11 cellular contexts compared by ENCODE assay signal in the genomic region with DNA sequence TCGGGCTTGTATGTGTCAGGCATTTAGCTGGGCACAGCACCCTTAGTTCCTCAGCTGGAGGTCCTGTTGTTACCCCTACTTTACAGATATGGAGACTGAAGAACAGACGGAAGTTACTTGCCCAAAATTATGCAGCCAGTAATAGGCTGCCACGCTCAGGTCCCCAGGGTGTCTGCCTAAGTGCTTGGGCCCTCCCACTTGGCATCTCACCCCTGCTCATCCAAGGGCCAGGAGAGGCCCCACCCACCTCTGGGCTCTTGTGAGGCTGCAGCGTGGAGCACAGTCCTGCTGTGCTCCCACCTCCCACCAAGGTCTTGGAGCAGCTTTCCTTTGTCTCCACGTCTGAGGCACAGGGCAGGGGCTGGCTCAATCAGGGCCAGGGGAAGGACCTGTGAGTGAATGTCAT.
A peak's percentile ranks its signal among the peaks of the same experiment; 100 is the strongest.
DNase-seq lines count a peak whose midpoint lies in the region; ATAC-seq and TF ChIP-seq lines count a peak whose summit lies in the region.
"Had no signal": no experiment of that assay in that cellular context is flagged by ENCODE, and none has a peak within 500 bp of the region (broad histone marks: within the 10 kb centered on the region; RNA-seq: fewer than 3 reads in every experiment).

No MANE protein-coding gene starts in this region.

- in situ Hi-C loops in brain microvascular endothelial cell (cut with HindIII; ENCODE audit: low pct_ligation_motif_present, low sequenced_read_pairs), result no loop called here

- TF ChIP-seq CTCF in right atrium auricular region (IDR thresholded peaks at IDR 0.05) (no peak), upper lobe of right lung (IDR thresholded peaks at IDR 0.05) (no peak), brain microvascular endothelial cell (IDR thresholded peaks at IDR 0.05; ENCODE audit: low read depth, low read length, missing control alignments) (no peak)

- no peaks in the 10 kb centered on the region for H3K9me3 ChIP-seq in right atrium auricular region
- no peaks in the 10 kb centered on the region for H3K9me3 ChIP-seq in upper lobe of right lung

- no peaks in the 10 kb centered on the region for H3K4me1 ChIP-seq in right atrium auricular region
- no peaks in the 10 kb centered on the region for H3K4me1 ChIP-seq in upper lobe of right lung

- intact Hi-C loops in Right ventricle myocardium inferior (cut with DNase I) (no loop called here), Right ventricle myocardium superior (cut with DNase I) (no loop called here), upper lobe of right lung (cut with DNase I) (no loop called here)

- no peak for DNase-seq in Right ventricle myocardium inferior (ENCODE audit: missing footprints)
- no peak for DNase-seq in Right ventricle myocardium superior
- peak; percentile 82 for DNase-seq in NCI-H345 (lab: John Stamatoyannopoulos, UW)
- peak; percentile 50 for DNase-seq in right atrium auricular region (ENCODE audit: low spot score)
- peak; percentile 51 for DNase-seq in upper lobe of right lung
- no peak for DNase-seq in stimulated activated naive CD4-positive, alpha-beta T cell (lab: John Stamatoyannopoulos, UW)
- DNase-seq in activated gamma-delta T cell (lab: John Stamatoyannopoulos, UW), result no peak
- no peak for DNase-seq in brain microvascular endothelial cell
- DNase-seq: activated CD4-positive, alpha-beta T cell treated with anti-CD3 and anti-CD28 coated beads for 1 hour; activated T-cell treated with anti-CD3 and anti-CD28 coated beads, Interleukin-2, amount 50 U/mL, for 72 hours; immature natural killer cell had no signal

- no peaks in the 10 kb centered on the region for H3K27me3 ChIP-seq in right atrium auricular region
- no peaks in the 10 kb centered on the region for H3K27me3 ChIP-seq in upper lobe of right lung
- H3K27me3 ChIP-seq in brain microvascular endothelial cell (replicated peaks), result no peaks in the 10 kb centered on the region

- ATAC-seq in Right ventricle myocardium inferior (peak; percentile 31), Right ventricle myocardium superior (ENCODE audit: poor library complexity) (no peak), upper lobe of right lung (no peak)
- ATAC-seq: activated T-cell treated with anti-CD3 and anti-CD28 coated beads, Interleukin-2, amount 50 U/mL, for 72 hours had no signal

- H3K36me3 ChIP-seq in right atrium auricular region (peaks cover 6% of the 10 kb centered on the region), upper lobe of right lung (peaks cover 12% of the 10 kb centered on the region), brain microvascular endothelial cell (replicated peaks) (peaks cover 3% of the 10 kb centered on the region)

- H3K27ac ChIP-seq in right atrium auricular region (no peak overlapping the region), upper lobe of right lung (no peak overlapping the region), brain microvascular endothelial cell (no peak overlapping the region)

- H3K4me3 ChIP-seq in right atrium auricular region (no peak overlapping the region), upper lobe of right lung (no peak overlapping the region), brain microvascular endothelial cell (ENCODE audit: low read depth, low read length) (no peak overlapping the region)

Comparison
In these comparisons a context has a peak if more than half of its experiments do, and no peak if none do; other contexts are left out.
1. DNase-seq: peak in NCI-H345 (single experiment), right atrium auricular region (single experiment) and upper lobe of right lung (single experiment); none in Right ventricle myocardium inferior (single experiment), Right ventricle myocardium superior (single experiment), stimulated activated naive CD4-positive, alpha-beta T cell (0 of 6), activated gamma-delta T cell (single experiment) and brain microvascular endothelial cell (single experiment).